Comparison of ENCODE assay signal across 19 cellular contexts in the genomic region with DNA sequence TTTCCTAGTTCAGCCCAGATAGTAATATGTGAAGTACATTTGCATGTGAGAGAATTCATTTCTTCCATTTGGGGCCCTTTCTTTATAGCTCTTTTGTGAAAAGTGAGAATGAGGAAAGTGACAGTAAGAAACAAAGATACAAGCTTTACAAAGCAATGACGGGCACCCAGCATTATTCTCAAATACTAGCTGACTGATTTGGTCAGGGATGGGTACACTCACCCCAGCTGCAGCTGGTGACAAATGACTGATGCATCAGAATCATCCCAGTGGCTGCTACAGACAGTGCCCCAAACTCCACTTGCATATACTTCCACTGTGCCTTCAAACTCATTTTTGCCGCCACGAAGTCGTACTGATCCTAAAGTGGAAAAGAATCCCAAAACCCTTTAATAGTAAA.
DNase-seq lines count a peak whose midpoint lies in the region; ATAC-seq and TF ChIP-seq lines count a peak whose summit lies in the region.
"Had no signal": no experiment of that assay in that cellular context is flagged by ENCODE, and none has a peak within 500 bp of the region (broad histone marks: within the 10 kb centered on the region; RNA-seq: fewer than 3 reads in every experiment).

No MANE protein-coding gene starts in this region.

- TF ChIP-seq CTCF in HEK293 (tag by site-specific recombination; IDR thresholded peaks at IDR 0.05) = no peak

- no peak for ATAC-seq in GM21367 (IDR thresholded peaks at IDR 0.05; ENCODE audit: unreplicated experiment)
- ATAC-seq: activated T-helper 17 cell treated with anti-CD3 and anti-CD28 coated beads, Interleukin-2, amount 50 U/mL, for 72 hours had no signal

- H3K36me3 ChIP-seq in HEK293 (ENCODE audit: control insufficient read depth in 2 of 2, insufficient read depth in 1 of 2, low read length in 2 of 2) = no peaks in the 10 kb centered on the region
- H3K36me3 ChIP-seq: stomach had no signal

- no peaks in the 10 kb centered on the region for H3K9me3 ChIP-seq in HEK293 (ENCODE audit: control insufficient read depth, insufficient read depth, low read depth, low read length)
- H3K9me3 ChIP-seq: stomach had no signal

- POLR2A ChIA-PET in HEK293 (lab: Yijun Ruan, JAX) = no interaction called here

- CTCF ChIA-PET in HEK293 (lab: Yijun Ruan, JAX) = no interaction called here

- H3K27ac ChIP-seq in HEK293 (ENCODE audit: extremely low read depth, low read depth, low read length) = no peak overlapping the region
- H3K27ac ChIP-seq: stomach had no signal

- peaks cover 11% of the 10 kb centered on the region for H3K4me1 ChIP-seq in HEK293 (ENCODE audit: control insufficient read depth, insufficient read depth, low read length)
- H3K4me1 ChIP-seq: stomach had no signal

- no peak overlapping the region for H3K4me3 ChIP-seq in HEK293 (ENCODE audit: low read depth, low read length)
- H3K4me3 ChIP-seq: lung, stomach had no signal

- DNase-seq in ELR (ENCODE audit: low read depth) = peak; percentile 76
- peak; percentile 6 for DNase-seq in NCI-H69 (lab: John Stamatoyannopoulos, UW)
- peak; percentile 45 for DNase-seq in glomerular visceral epithelial cell (ENCODE audit: extremely low spot score)
- DNase-seq in activated CD4-positive, CD25-positive, alpha-beta regulatory T cell treated with anti-CD3 and anti-CD28 coated beads, Interleukin-2, amount 50 U/mL, for 72 hours = no peak
- DNase-seq in Ammon's horn (ENCODE audit: low spot score) = no peak
- DNase-seq in DMS79 treated with DMSO at 0.1 percent for 48 hours (lab: John Stamatoyannopoulos, UW) = no peak
- DNase-seq: activated CD4-positive, alpha-beta T cell treated with anti-CD3 and anti-CD28 coated beads, Interleukin-2, amount 50 U/mL, for 1 hour; activated naive CD8-positive, alpha-beta T cell treated with anti-CD3 and anti-CD28 coated beads, Interleukin-2, amount 10 ng/mL, durations not matched to agents 7 days and 5 days; DND-41; NCI-H1417 treated with DMSO at 0.1 percent for 48 hours; NCI-H526; nucleus accumbens; Right ventricle myocardium superior; stimulated activated CD4-positive, alpha-beta T cell treated with anti-CD3 and anti-CD28 coated beads, Interleukin-4, amount 100 ng/mL, for 4 hours; stomach had no signal

TF ChIP-seq in HEK293, 187 proteins besides CTCF, POLR2A, EP300 and RAD21:
- TF ChIP-seq MEIS1 (CRISPR knock-in tag; IDR thresholded peaks at IDR 0.05; ENCODE audit: borderline replicate concordance) (no peak), PRDM1 (tag by site-specific recombination; IDR thresholded peaks at IDR 0.05) (0 out of 2 replicates have a peak, but pooled peaks have one; percentile 19)

Comparison
In these comparisons a context has a peak if more than half of its experiments do, and no peak if none do; other contexts are left out.
1. DNase-seq: peak in ELR (single experiment), NCI-H69 (single experiment) and glomerular visceral epithelial cell (single experiment); none in activated CD4-positive, CD25-positive, alpha-beta regulatory T cell treated with anti-CD3 and anti-CD28 coated beads, Interleukin-2, amount 50 U/mL, for 72 hours (single experiment), Ammon's horn (single experiment) and DMS79 treated with DMSO at 0.1 percent for 48 hours (single experiment).